8 cellular contexts compared by ENCODE assay signal in the genomic region with DNA sequence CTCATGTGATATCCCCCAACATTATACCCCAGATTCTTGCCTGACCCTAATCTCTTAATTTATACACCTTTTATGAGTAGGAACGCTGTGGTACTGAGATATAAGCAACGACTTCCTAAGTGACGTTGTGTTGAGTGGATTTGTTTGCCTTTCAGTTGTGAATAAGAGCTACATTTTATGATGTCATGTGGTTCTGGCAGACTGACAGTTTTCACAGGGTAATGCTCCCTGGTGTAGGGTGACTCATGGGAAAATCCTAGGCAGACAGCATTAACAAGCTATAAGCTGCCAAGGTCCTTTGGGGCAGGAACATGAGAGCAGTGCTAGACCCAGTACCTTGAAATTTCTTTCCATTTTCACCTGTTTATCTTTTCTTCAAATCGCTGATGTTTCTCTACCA. TPM values are rescaled to one million over a fixed set of nuclear protein-coding genes. Genes with fewer than 3 reads are reported as not detected.
DNase-seq lines count a peak whose midpoint lies in the region; ATAC-seq, FAIRE-seq and TF ChIP-seq lines count a peak whose summit lies in the region.

No MANE protein-coding gene starts in this region.

- H3K27me3 ChIP-seq in A673 (replicated peaks; ENCODE audit: insufficient read depth, low read depth, low read length, poor library complexity), result no peaks in the 10 kb centered on the region
- no peaks in the 10 kb centered on the region for H3K27me3 ChIP-seq in colonic mucosa
- H3K27me3 ChIP-seq in psoas muscle (ENCODE audit: insufficient read depth in 3 of 3, low read length in 2 of 3), result no peaks in the 10 kb centered on the region

- H3K4me3 ChIP-seq in A673 (ENCODE audit: low read depth, low read length, poor library complexity, severe bottlenecking) (no peak overlapping the region), colonic mucosa (no peak overlapping the region), psoas muscle (no peak overlapping the region)

- H3K9me3 ChIP-seq in A673 (ENCODE audit: low read depth, low read length, poor library complexity, severe bottlenecking) (no peaks in the 10 kb centered on the region), colonic mucosa (no peaks in the 10 kb centered on the region), psoas muscle (no peaks in the 10 kb centered on the region)

- H3K4me1 ChIP-seq in A673 (ENCODE audit: insufficient read depth, low read length, poor library complexity, severe bottlenecking) (peaks cover 4% of the 10 kb centered on the region), colonic mucosa (no peaks in the 10 kb centered on the region), psoas muscle (no peaks in the 10 kb centered on the region)

- POLR2A ChIA-PET in A673 (lab: Charles Lee; ENCODE audit: low non-redundant PET), result no interaction called here

- H3K9ac ChIP-seq in colonic mucosa (ENCODE audit: low read depth in 2 of 2, low read length in 2 of 2), result no peak overlapping the region

- DNase-seq in A673 (ENCODE audit: low spot score) (peak; percentile 91), NCI-H2196 (lab: John Stamatoyannopoulos, UW; ENCODE audit: unreplicated experiment) (peak; percentile 94), colonic mucosa (peak; percentile 89), psoas muscle (no peak), frontal cortex (ENCODE audit: low spot score in 2 of 2) (no peak)
- DNase-seq in central memory CD4-positive, alpha-beta T cell, result no peak

- intact Hi-C loops in A673 (cut with micrococcal nuclease; ENCODE audit: unreplicated experiment), result no loop called here
- intact Hi-C loops in colonic mucosa (cut with DNase I), result no loop called here
- intact Hi-C loops in psoas muscle (cut with DNase I), result no loop called here

- H3K27ac ChIP-seq in A673 (ENCODE audit: low read depth, low read length, poor library complexity, severe bottlenecking) (no peak overlapping the region), colonic mucosa (peak overlapping the region; percentile 44), psoas muscle (no peak overlapping the region)

- 20 to 26% (median 26%) methylated on average over 4 of the region's 4 CpGs for WGBS in psoas muscle, 3 donors

- TF ChIP-seq CTCF in A673 (conservative IDR thresholded peaks at IDR 0.05; ENCODE audit: low read depth, low read length), result no peak
- TF ChIP-seq CTCF in colonic mucosa (IDR thresholded peaks at IDR 0.05), result no peak
- no peak for TF ChIP-seq CTCF in psoas muscle (IDR thresholded peaks at IDR 0.05)

- H3K36me3 ChIP-seq in A673 (ENCODE audit: insufficient read depth, low read length, poor library complexity, severe bottlenecking) (no peaks in the 10 kb centered on the region), colonic mucosa (no peaks in the 10 kb centered on the region), psoas muscle (ENCODE audit: insufficient read depth in 1 of 2, low read depth in 1 of 2) (no peaks in the 10 kb centered on the region)

- CTCF ChIA-PET in A673 (lab: Charles Lee), result interaction anchor here (2.4 kb wide), 1 partner anchor 14 kb away, joined by 9 read pairs; no protein-coding TSS in a partner anchor

- no peak for FAIRE-seq in frontal cortex (lab: Jason Lieb, UNC)

- ATAC-seq in GM18511 (IDR thresholded peaks at IDR 0.05; ENCODE audit: unreplicated experiment) (peak; percentile 66), psoas muscle (peak; percentile 46 to 69 (median 59)), GM21360 (IDR thresholded peaks at IDR 0.05; ENCODE audit: unreplicated experiment) (no peak)

- BruUV-seq in A673 (replicated peaks; lab: Mats Ljungman, UMichigan), result no TSS peak

RNA-seq across cellular contexts. Expression of gene C3orf52, which starts 11.2 kb away (rescaled TPM):
- total RNA-seq in A673 (2021), result 0.73 and 1.0 TPM in 2 replicates
- total RNA-seq in colonic mucosa, result 10 to 100 TPM; 25.1 to 39.3 TPM
- 1 to 10 TPM in 3 of 4 donors, under 1 TPM in 1; 0.86 to 2.8 (median 2.0) TPM for total RNA-seq in psoas muscle
- polyA plus RNA-seq in psoas muscle, result 1 to 10 TPM in 2 of 3 donors, under 1 TPM in 1; 0.62 to 5.9 (median 1.9) TPM
- 0.41 TPM for total RNA-seq in frontal cortex

RNA-seq across cellular contexts. Expression of gene GCSAM, which starts 35.7 kb away (rescaled TPM):
- total RNA-seq in A673 (2021) (not detected in 2 replicates), colonic mucosa (under 1 TPM; 0.16 to 0.17 TPM), psoas muscle (not detected), frontal cortex (not detected)
- polyA plus RNA-seq in psoas muscle, result under 1 TPM; 0.01 to 0.25 (median 0.04) TPM

Comparison
In these comparisons a context has a peak if more than half of its experiments do, and no peak if none do; other contexts are left out.
1. DNase-seq: peak in A673 (single experiment), NCI-H2196 (single experiment) and colonic mucosa (single experiment); none in psoas muscle (0 of 2), frontal cortex (0 of 2) and central memory CD4-positive, alpha-beta T cell (single experiment).
2. RNA of gene C3orf52, which starts 11.2 kb away (total RNA-seq): 25.1 to 39.3 TPM in colonic mucosa; 0.86 to 2.8 TPM in psoas muscle, 0.73 to 1.0 TPM in A673 and 0.41 TPM in frontal cortex (single experiment); every median in the first group is over 4 times any median in the second.